13 cellular contexts compared by ENCODE assay signal in the genomic region with DNA sequence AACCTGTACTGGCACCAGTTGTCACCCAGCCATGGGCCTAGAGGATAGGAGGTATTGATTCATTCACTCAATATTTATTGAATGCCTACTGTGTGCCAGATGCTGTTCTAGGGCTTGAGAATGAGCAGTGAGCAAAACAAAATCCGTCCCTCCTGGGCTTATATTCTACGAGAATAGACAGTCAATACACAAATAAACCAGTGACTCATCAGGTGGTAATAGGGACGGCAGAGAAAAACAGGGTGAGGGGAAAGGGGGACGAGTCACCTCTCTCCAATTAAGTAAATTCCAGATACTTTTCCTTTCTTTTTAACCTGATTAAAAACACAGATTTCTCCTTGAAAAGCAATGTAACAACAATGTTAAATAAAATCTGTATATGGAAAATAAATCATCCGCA.
DNase-seq lines count a peak whose midpoint lies in the region; ATAC-seq, FAIRE-seq and TF ChIP-seq lines count a peak whose summit lies in the region.
"Had no signal": no experiment of that assay in that cellular context is flagged by ENCODE, and none has a peak within 500 bp of the region (broad histone marks: within the 10 kb centered on the region; RNA-seq: fewer than 3 reads in every experiment).

No MANE protein-coding gene starts in this region.

- peak overlapping the region; percentile 81; the same call in 1 of the 2 replicates for H2AK5ac ChIP-seq in IMR-90 (ENCODE audit: low read depth, low read length)

- peak overlapping the region; percentile 45 to 79 for H4K8ac ChIP-seq in IMR-90 (ENCODE audit: low read depth in 2 of 2, low read length in 2 of 2)

- H2BK120ac ChIP-seq in IMR-90 (ENCODE audit: low read depth, low read length), result peak overlapping the region; percentile 89

- POLR2A ChIA-PET in AG04450 (lab: Yijun Ruan, JAX) (interaction anchor here (0.7 to 1.0 kb wide), 2 partner anchors 13 to 54 kb away, joined by 3 to 4 read pairs; no protein-coding TSS in a partner anchor), IMR-90 (lab: Charles Lee; ENCODE audit: unreplicated experiment) (interaction anchor here (0.7 kb wide), 1 partner anchor 153 kb away, joined by 5 read pairs; no protein-coding TSS in a partner anchor)

- H4K5ac ChIP-seq in IMR-90 (ENCODE audit: low read depth, low read length), result peak overlapping the region; percentile 91

- H3K9ac ChIP-seq in IMR-90 (ENCODE audit: low read depth, low read length), result peak overlapping the region; percentile 41; the same call in 1 of the 2 replicates

- H3K56ac ChIP-seq in IMR-90 (ENCODE audit: extremely low read depth, insufficient read depth, low read length), result no peak overlapping the region; the same call in 1 of the 2 replicates

- H2BK15ac ChIP-seq in IMR-90 (ENCODE audit: low read depth, low read length), result peak overlapping the region; percentile 47; the same call in 1 of the 3 replicates

- peak overlapping the region; percentile 21 for H2AK9ac ChIP-seq in IMR-90 (replicated peaks; ENCODE audit: low read depth, low read length, poor library complexity)

- peaks cover 26% of the 10 kb centered on the region for H3K4me1 ChIP-seq in IMR-90 (ENCODE audit: control insufficient read depth, insufficient read depth, low read length)

- peaks cover 43% of the 10 kb centered on the region for H3K9me1 ChIP-seq in IMR-90 (ENCODE audit: insufficient read depth, low read length)

- peak overlapping the region; percentile 58 for H3K14ac ChIP-seq in IMR-90 (replicated peaks; ENCODE audit: low read depth, low read length)

- no peak for TF ChIP-seq CTCF in AG04450 (IDR thresholded peaks at IDR 0.05; ENCODE audit: low read depth, low read length)
- TF ChIP-seq CTCF in IMR-90 (conservative IDR thresholded peaks at IDR 0.05; ENCODE audit: low read depth, low read length), result no peak
- no peak for TF ChIP-seq CTCF in bronchial epithelial cell (IDR thresholded peaks at IDR 0.05; ENCODE audit: insufficient read depth, low read length, severe bottlenecking)

- FAIRE-seq in bronchial epithelial cell (lab: Jason Lieb, UNC), result no peak

- H4K20me1 ChIP-seq in IMR-90 (ENCODE audit: insufficient read depth, low read length), result no peaks in the 10 kb centered on the region

- H2BK20ac ChIP-seq in IMR-90 (ENCODE audit: low read depth, low read length), result peak overlapping the region; percentile 80

- H3K4me3 ChIP-seq in AG04450 (ENCODE audit: low read depth, low read length), result no peak overlapping the region
- no peak overlapping the region for H3K4me3 ChIP-seq in IMR-90 (ENCODE audit: insufficient read depth, low read depth, low read length)
- no peak overlapping the region for H3K4me3 ChIP-seq in bronchial epithelial cell (ENCODE audit: low read depth, low read length)
- H3K4me3 ChIP-seq: heart left ventricle had no signal

- in situ Hi-C loops in IMR-90 (cut with MboI; ENCODE audit: low sequenced_read_pairs), result no loop called here
- in situ Hi-C loops in G401 (cut with HindIII; ENCODE audit: low sequenced_read_pairs), result no loop called here

- peak overlapping the region; percentile 42; the same call in 1 of the 2 replicates for H3K23ac ChIP-seq in IMR-90 (ENCODE audit: low read depth, low read length)

- H3K79me1 ChIP-seq in IMR-90 (ENCODE audit: low read depth in 1 of 2, low read length in 2 of 2), result peaks cover 46 to 96% of the 10 kb centered on the region in 2 experiments

- H3K27ac ChIP-seq in AG04450 (ENCODE audit: low read depth, low read length) (peak overlapping the region; percentile 4), IMR-90 (ENCODE audit: insufficient read depth, low read length) (peak overlapping the region; percentile 38; the same call in 1 of the 2 replicates), caudate nucleus (ENCODE audit: low read depth, low read length) (no peak overlapping the region)

- DNase-seq in AG04450 (ENCODE audit: low read depth, low spot score) (no peak), IMR-90 (peak; percentile 86), bronchial epithelial cell (ENCODE audit: low read depth) (peak; percentile 74), mesenteric fat pad (ENCODE audit: low spot score) (peak; percentile 2), iPS-NIHi7 (ENCODE audit: extremely low spot score) (no peak), caudate nucleus (lab: John Stamatoyannopoulos, UW) (no peak), G401 (ENCODE audit: low spot score) (no peak), T-helper 1 cell (no peak)
- DNase-seq: activated naive CD8-positive, alpha-beta T cell treated with anti-CD3 and anti-CD28 coated beads for 36 hours; heart left ventricle; NCI-H1417; NCI-H524 treated with DMSO at 0.1 percent for 48 hours; stimulated activated CD4-positive, alpha-beta T cell treated with anti-CD3 and anti-CD28 coated beads, Interleukin-15, amount 100 ng/mL, for 24 hours had no signal

- peak overlapping the region; percentile 82 for H3K4ac ChIP-seq in IMR-90 (ENCODE audit: low read depth, low read length)

- no CpG with 5 or more reads among the region's 5 CpGs for WGBS in IMR-90 (ENCODE audit: extremely low coverage in 2 of 2, insufficient read length in 1 of 2), 2 experiments

- H3K27me3 ChIP-seq in AG04450 (ENCODE audit: control insufficient read depth, insufficient read depth, low read length) (no peaks in the 10 kb centered on the region), IMR-90 (ENCODE audit: control insufficient read depth, insufficient read depth, low read length) (no peaks in the 10 kb centered on the region), bronchial epithelial cell (ENCODE audit: control insufficient read depth, insufficient read depth, low read length) (no peaks in the 10 kb centered on the region)
- H3K27me3 ChIP-seq: heart left ventricle had no signal

- ATAC-seq in IMR-90 (ENCODE audit: low read depth), result peak; percentile 39; the same call in 1 of the 2 replicates
- ATAC-seq: heart left ventricle had no signal

- no peak overlapping the region for H2AFZ ChIP-seq in IMR-90 (replicated peaks; ENCODE audit: low read length, poor library complexity)

- no TSS peak for BruUV-seq in IMR-90 (replicated peaks; lab: Mats Ljungman, UMichigan)

- H3K18ac ChIP-seq in IMR-90 (ENCODE audit: low read depth, low read length), result peak overlapping the region; percentile 96; the same call in 1 of the 2 replicates

- no peak for TF ChIP-seq RAD21 in IMR-90 (IDR thresholded peaks at IDR 0.05; ENCODE audit: low read length)

- H4K91ac ChIP-seq in IMR-90 (ENCODE audit: insufficient read depth, low read depth, low read length), result 0 out of 2 replicates have a peak overlapping the region, but pooled peaks have one; percentile 82

- dilution Hi-C loops in IMR-90 (cut with HindIII; ENCODE audit: low sequenced_read_pairs, unreplicated experiment), result no loop called here

- CTCF ChIA-PET in AG04450 (lab: Charles Lee) (no interaction called here), IMR-90 (lab: Yijun Ruan, JAX) (no interaction called here)

- H3K4me2 ChIP-seq in IMR-90 (ENCODE audit: low read depth, low read length), result peak overlapping the region; percentile 57; the same call in 1 of the 2 replicates

- H2BK5ac ChIP-seq in IMR-90 (ENCODE audit: low read depth, low read length, poor library complexity, severe bottlenecking), result peak overlapping the region; percentile 95

- H3K36me3 ChIP-seq in IMR-90 (ENCODE audit: control insufficient read depth, insufficient read depth, low read length) (peaks cover 66% of the 10 kb centered on the region), bronchial epithelial cell (ENCODE audit: control insufficient read depth, insufficient read depth, low read length) (peaks cover 21% of the 10 kb centered on the region)

- intact Hi-C loops in IMR-90 (cut with micrococcal nuclease), result no loop called here

- H3K9me3 ChIP-seq in AG04450 (ENCODE audit: control insufficient read depth, insufficient read depth, low read length), result no peaks in the 10 kb centered on the region
- no peaks in the 10 kb centered on the region for H3K9me3 ChIP-seq in IMR-90 (ENCODE audit: control insufficient read depth, insufficient read depth, low read length)
- H3K9me3 ChIP-seq: heart left ventricle had no signal

- peak; percentile 30; the same call in 1 of the 2 replicates for TF ChIP-seq POLR2A in IMR-90 (IDR thresholded peaks at IDR 0.05; ENCODE audit: low read depth, low read length)

TF ChIP-seq in IMR-90, 13 proteins besides CTCF, POLR2A, EP300 and RAD21:
- TF ChIP-seq BHLHE40 (IDR thresholded peaks at IDR 0.05; ENCODE audit: low read depth, low read length) (peak; percentile 49; the same call in 1 of the 2 replicates), FOS (IDR thresholded peaks at IDR 0.05; ENCODE audit: low read depth, low read length) (peak; percentile 97), NFE2L2 (IDR thresholded peaks at IDR 0.05; ENCODE audit: low read depth, low read length) (no peak)

Comparison
In these comparisons a context has a peak if more than half of its experiments do, and no peak if none do; other contexts are left out.
1. DNase-seq: peak in IMR-90 (single experiment), bronchial epithelial cell (single experiment) and mesenteric fat pad (single experiment); none in AG04450 (single experiment), iPS-NIHi7 (single experiment), caudate nucleus (0 of 61), G401 (single experiment) and T-helper 1 cell (0 of 5).